ENCODE assay signal across 25 cellular contexts in the genomic region with DNA sequence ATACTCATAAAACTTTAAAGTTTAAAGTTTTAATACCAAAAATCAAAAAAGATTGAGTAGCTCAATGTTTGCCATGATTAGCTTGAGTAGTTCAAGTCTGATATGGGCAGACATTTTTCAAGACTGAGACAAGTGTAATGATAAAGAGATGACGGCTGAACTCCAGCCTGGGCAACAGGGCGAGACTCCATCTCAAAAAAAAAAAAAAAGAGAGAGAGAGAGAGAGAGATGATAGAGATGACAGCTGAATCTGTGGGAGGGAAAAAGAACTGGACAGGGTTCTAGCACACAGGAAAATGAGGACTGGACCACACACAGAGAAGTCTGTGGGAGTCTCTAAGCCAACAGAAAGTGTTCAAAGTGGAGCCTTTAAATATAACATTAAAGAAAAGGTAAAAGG. TPM values are rescaled to one million over a fixed set of nuclear protein-coding genes. Genes with fewer than 3 reads are reported as not detected.
DNase-seq lines count a peak whose midpoint lies in the region; ATAC-seq, FAIRE-seq and TF ChIP-seq lines count a peak whose summit lies in the region.
"Had no signal": no experiment of that assay in that cellular context is flagged by ENCODE, and none has a peak within 500 bp of the region (broad histone marks: within the 10 kb centered on the region; RNA-seq: fewer than 3 reads in every experiment).

No MANE protein-coding gene starts in this region.

- H3K4me3 ChIP-seq in liver (ENCODE audit: low read depth in 1 of 3, low read length in 3 of 3) (no peak overlapping the region), HepG2 (replicated peaks in 1 of 3; ENCODE audit: insufficient read depth in 1 of 3, low read depth in 2 of 3, low read length in 3 of 3) (no peak overlapping the region), testis (no peak overlapping the region)
- H3K4me3 ChIP-seq: BLaER1 treated with 17β-estradiol and CSF1 and Interleukin-3, amounts not matched to agents 10 nM and 100 nM; HAP-1 had no signal

- in situ Hi-C loops in HepG2 (cut with HindIII; ENCODE audit: extremely low pct_ligation_motif_present, low pct_unique_long_range_greater_than_20kb), result no loop called here

- CTCF ChIA-PET in HepG2 (lab: Yijun Ruan, JAX; ENCODE audit: low intra/inter-chr PET ratio, low total read pairs), result no interaction called here

- no peak for TF ChIP-seq CTCF in liver (IDR thresholded peaks at IDR 0.05; ENCODE audit: low read depth, low read length, missing input control)
- no peak for TF ChIP-seq CTCF in HepG2 (CRISPR knock-in tag; IDR thresholded peaks at IDR 0.05)
- no peak for TF ChIP-seq CTCF in testis (IDR thresholded peaks at IDR 0.05)

- no peak for TF ChIP-seq RAD21 in liver (IDR thresholded peaks at IDR 0.05)
- no peak for TF ChIP-seq RAD21 in HepG2 (CRISPR knock-in tag; IDR thresholded peaks at IDR 0.05)

- no peak for TF ChIP-seq POLR2A in HepG2 (IDR thresholded peaks at IDR 0.05; ENCODE audit: insufficient read depth in 1 of 2, low read depth in 2 of 2, low read length in 2 of 2)
- TF ChIP-seq POLR2A in testis (IDR thresholded peaks at IDR 0.05), result no peak

- no TSS peak for BruUV-seq in HepG2 (replicated peaks; lab: Mats Ljungman, UMichigan)

- DNase-seq in Right ventricle myocardium superior (no peak), cardiac septum (ENCODE audit: low spot score) (no peak), HepG2 (ENCODE audit: low spot score) (no peak), left kidney (ENCODE audit: low read depth, low spot score) (peak; percentile 9), testis (no peak), DMS 273 (lab: John Stamatoyannopoulos, UW; ENCODE audit: unreplicated experiment) (no peak)
- DNase-seq: AML-193; BE2C; CD4-positive, alpha-beta T cell; CD8-positive, alpha-beta memory T cell; DMS53; DMS79 treated with DMSO at 0.1 percent for 48 hours; GF-D8; GOT3; HFFc6 had no signal

- H3K4me2 ChIP-seq in HepG2 (ENCODE audit: low read depth, low read length), result no peak overlapping the region
- H3K4me2 ChIP-seq: BLaER1 treated with 17β-estradiol and CSF1 and Interleukin-3, amounts not matched to agents 10 nM and 100 nM had no signal

- intact Hi-C loops in Right ventricle myocardium superior (cut with DNase I) (no loop called here), cardiac septum (cut with DNase I) (no loop called here), HepG2 (cut with micrococcal nuclease; ENCODE audit: unreplicated experiment) (no loop called here), testis (cut with DNase I; ENCODE audit: low total_unique reads) (no loop called here)

- peak; percentile 57 for ATAC-seq in Right ventricle myocardium superior (ENCODE audit: poor library complexity)
- no peak for ATAC-seq in HepG2
- ATAC-seq in activated CD4-positive, CD25-positive, alpha-beta regulatory T cell treated with anti-CD3 and anti-CD28 coated beads, Interleukin-2, amount 50 U/mL, for 24 hours, result no peak

- no peak overlapping the region for H2AFZ ChIP-seq in HepG2 (ENCODE audit: low read length)

- 96% methylated on average over 2 of the region's 2 CpGs for WGBS in liver
- WGBS in HepG2 (ENCODE audit: low lambda C conversion rate), result 96% methylated on average over 2 of the region's 2 CpGs
- 57 to 61% methylated on average over 2 of the region's 2 CpGs for WGBS in testis, 2 donors

- POLR2A ChIA-PET in HepG2 (lab: Yijun Ruan, JAX), result no interaction called here

- TF ChIP-seq EP300 in HepG2 (IDR thresholded peaks at IDR 0.05; ENCODE audit: low read depth in 2 of 2, low read length in 2 of 2), result no peak
- TF ChIP-seq EP300 in HepG2 (CRISPR knock-in tag; IDR thresholded peaks at IDR 0.05; ENCODE audit: borderline replicate concordance), result no peak

- H3K27ac ChIP-seq in liver (ENCODE audit: low read depth in 1 of 2, low read length in 2 of 2) (peak overlapping the region; percentile 14 to 72), HepG2 (ENCODE audit: extremely low read length, insufficient read depth, low read length) (no peak overlapping the region), testis (peak overlapping the region; percentile 0 to 47)
- H3K27ac ChIP-seq: 22Rv1; BLaER1 treated with 17β-estradiol and CSF1 and Interleukin-3, amounts not matched to agents 10 nM and 100 nM had no signal

- H3K27me3 ChIP-seq in liver (ENCODE audit: control insufficient read depth in 4 of 4, insufficient read depth in 4 of 4, low read length in 3 of 4) (no peaks in the 10 kb centered on the region), HepG2 (ENCODE audit: control insufficient read depth in 1 of 2, insufficient read depth in 2 of 2, low read length in 2 of 2) (no peaks in the 10 kb centered on the region), testis (no peaks in the 10 kb centered on the region)
- H3K27me3 ChIP-seq: BE2C; BLaER1 treated with 17β-estradiol and CSF1 and Interleukin-3, amounts not matched to agents 10 nM and 100 nM had no signal

- H3K79me2 ChIP-seq in HepG2 (ENCODE audit: insufficient read depth, low read length), result no peaks in the 10 kb centered on the region

- no peaks in the 10 kb centered on the region for H3K9me3 ChIP-seq in liver (ENCODE audit: control insufficient read depth in 4 of 4, low read length in 3 of 4)
- no peaks in the 10 kb centered on the region for H3K9me3 ChIP-seq in HepG2 (ENCODE audit: low read length)
- H3K9me3 ChIP-seq in testis, result no peaks in the 10 kb centered on the region
- H3K9me3 ChIP-seq: BE2C; BLaER1 treated with 17β-estradiol and CSF1 and Interleukin-3, amounts not matched to agents 10 nM and 100 nM; HAP-1 had no signal

- H3K4me1 ChIP-seq in liver (ENCODE audit: control insufficient read depth in 4 of 4, insufficient read depth in 4 of 4, low read length in 3 of 4) (peaks cover 6 to 17% (median 11%) of the 10 kb centered on the region in 4 donors), HepG2 (ENCODE audit: insufficient read depth, low read length) (no peaks in the 10 kb centered on the region), testis (no peaks in the 10 kb centered on the region)
- H3K4me1 ChIP-seq: BE2C; BLaER1 treated with 17β-estradiol and CSF1 and Interleukin-3, amounts not matched to agents 10 nM and 100 nM had no signal

- H3K36me3 ChIP-seq in liver (ENCODE audit: control insufficient read depth in 4 of 4, insufficient read depth in 3 of 4, low read depth in 1 of 4, low read length in 3 of 4), result peaks cover 0 to 3% (median 1%) of the 10 kb centered on the region in 4 donors
- peaks cover 5 to 41% of the 10 kb centered on the region in 2 experiments; a peak in 4 of 5 replicates for H3K36me3 ChIP-seq in HepG2 (replicated peaks in 1 of 2; ENCODE audit: control insufficient read depth in 1 of 2, insufficient read depth in 2 of 2, low read length in 2 of 2)
- no peaks in the 10 kb centered on the region for H3K36me3 ChIP-seq in testis (ENCODE audit: low read depth, missing control alignments)

- FAIRE-seq in HepG2 (lab: Jason Lieb, UNC), result no peak
- FAIRE-seq: A204.1, D721Med, GM12891, GM18507, H54 had no signal

- no peak overlapping the region for H3K9ac ChIP-seq in liver (ENCODE audit: low read depth in 1 of 2, low read length in 2 of 2)
- H3K9ac ChIP-seq in HepG2 (ENCODE audit: insufficient read depth, low read depth, low read length), result no peak overlapping the region
- H3K9ac ChIP-seq: BLaER1 treated with 17β-estradiol and CSF1 and Interleukin-3, amounts not matched to agents 10 nM and 100 nM had no signal

- no peaks in the 10 kb centered on the region for H4K20me1 ChIP-seq in HepG2 (ENCODE audit: insufficient read depth, low read length)

TF ChIP-seq in liver, 16 proteins besides CTCF, POLR2A, EP300 and RAD21:
- no peak for TF ChIP-seq GABPA (IDR thresholded peaks at IDR 0.05 in 1 of 2, conservative IDR thresholded peaks at IDR 0.05 in 1 of 2)
TF ChIP-seq in liver: peak in this region for 0.

TF ChIP-seq in HepG2, 621 proteins besides CTCF, POLR2A, EP300 and RAD21 (continues in another document):
- no peak for TF ChIP-seq SIN3A (IDR thresholded peaks at IDR 0.05; ENCODE audit: borderline replicate concordance, low read depth, low read length)

RNA-seq across cellular contexts. Expression of a gene that starts 25.2 kb away (rescaled TPM):
- total RNA-seq in Right ventricle myocardium superior (1.3 TPM), cardiac septum (1.1 TPM), liver (1 to 10 TPM; 3.8 to 9.7 TPM), HepG2 (2016; rRNA removed; fragmentation: Illumina TruSeq; extraction: Trizol) (14.7 and 20.2 TPM in 2 replicates), testis (10 to 100 TPM; 34.7 to 66.3 TPM)
- polyA plus RNA-seq in liver (1 to 10 TPM in 1 of 2 donors, under 1 TPM in 1; 0.30 to 3.3 TPM), HepG2 (2011; rRNA removed) (0.82 and 1.3 TPM in 2 replicates), testis (ENCODE audit: insufficient read depth, low read depth, low replicate concordance) (11.5 TPM)
- 1.2 and 1.9 TPM in 2 replicates for total RNA-seq in HepG2 (2016; cell fraction: cytosol; rRNA removed; fragmentation: Illumina TruSeq; extraction: Trizol; ENCODE audit: low read depth)
- 15.0 and 18.5 TPM in 2 replicates for total RNA-seq in HepG2 (2016; cell fraction: insoluble cytoplasmic fraction; rRNA removed; fragmentation: Illumina TruSeq; extraction: Trizol)
- total RNA-seq in HepG2 (2016; cell fraction: membrane; rRNA removed; fragmentation: Illumina TruSeq; extraction: Trizol), result 2.5 and 2.8 TPM in 2 replicates
- total RNA-seq in HepG2 (2016; cell fraction: nucleus; rRNA removed; fragmentation: Illumina TruSeq; extraction: Trizol), result 30.2 and 35.8 TPM in 2 replicates
- polyA plus RNA-seq in HepG2 (2011; cell fraction: cytosol; rRNA removed), result 0.62 and 0.77 TPM in 2 replicates
- 1.4 and 2.1 TPM in 2 replicates for polyA plus RNA-seq in HepG2 (2011; cell fraction: nucleus; rRNA removed)
- polyA plus RNA-seq in HepG2 (2012), result 2.4 and 4.1 TPM in 2 replicates
- 0.10 and 0.26 TPM in 2 replicates for polyA plus RNA-seq in HepG2 (2016; cell fraction: cytosol; fragmentation: Illumina TruSeq; extraction: Trizol; ENCODE audit: low read depth)
- 7.5 and 7.9 TPM in 2 replicates for polyA plus RNA-seq in HepG2 (2016; cell fraction: insoluble cytoplasmic fraction; fragmentation: Illumina TruSeq; extraction: Trizol; ENCODE audit: low read depth)
- 0.38 and 0.42 TPM in 2 replicates for polyA plus RNA-seq in HepG2 (2016; cell fraction: membrane; fragmentation: Illumina TruSeq; extraction: Trizol; ENCODE audit: low read depth)
- polyA plus RNA-seq in HepG2 (2016; cell fraction: nucleus; fragmentation: Illumina TruSeq; extraction: Trizol; ENCODE audit: insufficient read depth, low read depth), result 13.1 and 14.4 TPM in 2 replicates
- polyA minus RNA-seq in HepG2 (2011; rRNA and poly(A)+ RNA removed; ENCODE audit: low replicate concordance), result 2.7 and 39.8 TPM in 2 replicates
- 1.8 and 2.5 TPM in 2 replicates for polyA minus RNA-seq in HepG2 (2011; cell fraction: cytosol; rRNA and poly(A)+ RNA removed)
- 17.9 and 54.2 TPM in 2 replicates for polyA minus RNA-seq in HepG2 (2011; cell fraction: nucleus; rRNA and poly(A)+ RNA removed)
